Comparison of ENCODE assay signal across 7 cellular contexts in the genomic region with DNA sequence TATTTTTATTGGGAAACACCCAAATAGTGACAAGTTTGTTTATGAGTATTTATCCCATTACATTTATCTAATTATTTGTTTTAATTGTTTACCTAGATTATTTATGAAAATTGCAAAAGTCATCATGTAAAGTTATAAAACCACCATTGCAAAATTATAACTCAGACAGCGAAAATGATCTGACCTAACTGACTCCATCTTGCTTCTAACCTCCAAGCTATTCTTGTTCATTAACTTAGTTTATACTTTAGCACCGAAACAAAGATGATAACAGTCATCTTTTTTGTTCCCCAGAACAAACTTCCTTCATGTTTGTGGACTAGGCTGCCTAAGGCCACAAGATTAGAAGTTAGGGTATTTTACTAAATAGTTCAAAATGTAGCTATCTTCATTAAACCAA.
"Had no signal": no experiment of that assay in that cellular context is flagged by ENCODE, and none has a peak within 500 bp of the region (broad histone marks: within the 10 kb centered on the region; RNA-seq: fewer than 3 reads in every experiment).

No MANE protein-coding gene starts in this region.

- ATAC-seq: GM12878 had no signal

- H3K4me3 ChIP-seq: GM12878 had no signal

- DNase-seq: GDM1, GF-D8 had no signal

- FAIRE-seq: GM12878, GM12891, GM12892, GM18507, GM19239 had no signal
